1 cellular context compared by ENCODE assay signal in genomic region chr2:143354050-143354449, GRCh38.
TF ChIP-seq lines count a peak whose summit lies in the region.

No MANE protein-coding gene starts in this region.

TF ChIP-seq in GM23338, 12 proteins besides CTCF, POLR2A, EP300 and RAD21:
- TF ChIP-seq REST (IDR thresholded peaks at IDR 0.05; ENCODE audit: unreplicated experiment) (no peak), JUNB (IDR thresholded peaks at IDR 0.05; ENCODE audit: unreplicated experiment) (no peak), NANOG (IDR thresholded peaks at IDR 0.05; ENCODE audit: borderline replicate concordance) (no peak), ETS1 (IDR thresholded peaks at IDR 0.05) (no peak), CREB1 (CRISPR knock-in tag; IDR thresholded peaks at IDR 0.05; ENCODE audit: low read depth) (no peak), EZH2phosphoT487 (IDR thresholded peaks at IDR 0.05; ENCODE audit: unreplicated experiment) (no peak), ZNF331 (CRISPR knock-in tag; IDR thresholded peaks at IDR 0.05; ENCODE audit: low read depth) (no peak), STAT1 (IDR thresholded peaks at IDR 0.05; ENCODE audit: unreplicated experiment) (no peak), ZNF114 (CRISPR knock-in tag; IDR thresholded peaks at IDR 0.05) (no peak), ZNF462 (CRISPR knock-in tag; IDR thresholded peaks at IDR 0.05) (no peak), EZH2 (IDR thresholded peaks at IDR 0.05; ENCODE audit: low read depth, unreplicated experiment) (no peak), POLR2AphosphoS5 (IDR thresholded peaks at IDR 0.05; ENCODE audit: low read depth) (no peak)
TF ChIP-seq in GM23338: peak in this region for 0.
